In genomic region chr7:55348502-55348901, GRCh38 we compare ENCODE assay signal across 15 cellular contexts. TPM values are rescaled to one million over a fixed set of nuclear protein-coding genes. Genes with fewer than 3 reads are reported as not detected.
DNase-seq lines count a peak whose midpoint lies in the region; ATAC-seq, FAIRE-seq and TF ChIP-seq lines count a peak whose summit lies in the region.
"Had no signal": no experiment of that assay in that cellular context is flagged by ENCODE, and none has a peak within 500 bp of the region (broad histone marks: within the 10 kb centered on the region; RNA-seq: fewer than 3 reads in every experiment).

No MANE protein-coding gene starts in this region.

- peak; percentile 80 for FAIRE-seq in RCC 7860 (lab: Jason Lieb, UNC)

- H3K27me3 Mint-ChIP-seq in activated naive CD4-positive, alpha-beta T cell treated with anti-CD3 and anti-CD28 coated beads for 36 hours (ENCODE audit: low read depth), result peaks cover 20% of the 10 kb centered on the region

- H3K4me1 Mint-ChIP-seq in activated naive CD4-positive, alpha-beta T cell treated with anti-CD3 and anti-CD28 coated beads for 36 hours (ENCODE audit: low read depth), result no peaks in the 10 kb centered on the region

- peak; percentile 60 to 91 for ATAC-seq in activated naive CD4-positive, alpha-beta T cell treated with anti-CD3 and anti-CD28 coated beads, Interleukin-2, amount 50 U/mL, for 72 hours

- no peaks in the 10 kb centered on the region for H3K36me3 Mint-ChIP-seq in activated naive CD4-positive, alpha-beta T cell treated with anti-CD3 and anti-CD28 coated beads, Interleukin-2, amount 50 U/mL, for 72 hours
- H3K36me3 Mint-ChIP-seq in activated naive CD4-positive, alpha-beta T cell treated with anti-CD3 and anti-CD28 coated beads for 36 hours (ENCODE audit: low read depth), result no peaks in the 10 kb centered on the region
- H3K36me3 Mint-ChIP-seq: activated naive CD8-positive, alpha-beta T cell had no signal

- CTCF ChIA-PET in activated naive CD4-positive, alpha-beta T cell treated with anti-CD3 and anti-CD28 coated beads for 36 hours (lab: Charles Lee), result no interaction called here

- H3K4me3 ChIP-seq in left ventricle myocardium inferior, result no peak overlapping the region
- H3K4me3 ChIP-seq: esophagus squamous epithelium, ovary, thyroid gland had no signal

- H3K4me1 ChIP-seq in left ventricle myocardium inferior, result no peaks in the 10 kb centered on the region
- H3K4me1 ChIP-seq: esophagus squamous epithelium, thyroid gland had no signal

- no peak overlapping the region for H3K27ac ChIP-seq in left ventricle myocardium inferior (replicated peaks)
- H3K27ac ChIP-seq: esophagus squamous epithelium, ovary, thyroid gland had no signal

- intact Hi-C loops in activated naive CD4-positive, alpha-beta T cell treated with anti-CD3 and anti-CD28 coated beads for 36 hours (cut with micrococcal nuclease), result no loop called here
- intact Hi-C loops in left ventricle myocardium inferior (cut with micrococcal nuclease), result no loop called here

- peaks cover 32% of the 10 kb centered on the region for H3K27me3 ChIP-seq in left ventricle myocardium inferior (ENCODE audit: low read depth)
- H3K27me3 ChIP-seq: ovary, thyroid gland had no signal

- H3K27ac Mint-ChIP-seq in activated naive CD4-positive, alpha-beta T cell treated with anti-CD3 and anti-CD28 coated beads, Interleukin-2, amount 50 U/mL, for 72 hours, result peak overlapping the region in 1 of 2 donors; percentile 44
- H3K27ac Mint-ChIP-seq in activated naive CD4-positive, alpha-beta T cell treated with anti-CD3 and anti-CD28 coated beads for 36 hours, result no peak overlapping the region
- H3K27ac Mint-ChIP-seq: activated naive CD8-positive, alpha-beta T cell had no signal

- TF ChIP-seq CTCF in left ventricle myocardium inferior (IDR thresholded peaks at IDR 0.05; ENCODE audit: borderline replicate concordance), result no peak

- H3K9me3 Mint-ChIP-seq in activated naive CD4-positive, alpha-beta T cell treated with anti-CD3 and anti-CD28 coated beads, Interleukin-2, amount 50 U/mL, for 72 hours, result no peaks in the 10 kb centered on the region
- no peaks in the 10 kb centered on the region for H3K9me3 Mint-ChIP-seq in activated naive CD4-positive, alpha-beta T cell treated with anti-CD3 and anti-CD28 coated beads for 36 hours

- DNase-seq in activated naive CD4-positive, alpha-beta T cell treated with anti-CD3 and anti-CD28 coated beads, Interleukin-2, amount 50 U/mL, for 72 hours (ENCODE audit: low spot score in 2 of 2), result no peak
- no peak for DNase-seq in activated naive CD4-positive, alpha-beta T cell treated with anti-CD3 and anti-CD28 coated beads for 36 hours
- peak; percentile 53 for DNase-seq in RCC 7860 (ENCODE audit: low spot score)
- peak; percentile 56 for DNase-seq in dermis blood vessel endothelial cell
- DNase-seq in stromal cell of bone marrow (ENCODE audit: low read depth), result peak; percentile 48
- DNase-seq in NCI-H1417 (lab: John Stamatoyannopoulos, UW), result no peak
- DNase-seq in left ventricle myocardium inferior, result no peak
- DNase-seq in NCI-H2081 treated with DMSO at 0.1 percent for 48 hours (lab: John Stamatoyannopoulos, UW), result no peak
- DNase-seq: activated CD4-positive, alpha-beta T cell treated with anti-CD3 and anti-CD28 coated beads for 4 hours; AML-193; esophagus squamous epithelium; ovary; stimulated activated CD4-positive, alpha-beta T cell treated with anti-CD3 and anti-CD28 coated beads, Interleukin-4, amount 100 ng/mL, for 4 hours; thyroid gland had no signal

- no peaks in the 10 kb centered on the region for H3K36me3 ChIP-seq in left ventricle myocardium inferior
- H3K36me3 ChIP-seq: esophagus squamous epithelium, ovary, thyroid gland had no signal

- no peaks in the 10 kb centered on the region for H3K9me3 ChIP-seq in left ventricle myocardium inferior (replicated peaks)
- H3K9me3 ChIP-seq: ovary, thyroid gland had no signal

- no peak overlapping the region for H3K4me3 Mint-ChIP-seq in activated naive CD4-positive, alpha-beta T cell treated with anti-CD3 and anti-CD28 coated beads for 36 hours
- H3K4me3 Mint-ChIP-seq: activated naive CD8-positive, alpha-beta T cell had no signal

RNA-seq across cellular contexts. Expression of gene LANCL2, which starts 16.6 kb away (rescaled TPM):
- 10 to 100 TPM in 1 of 2 donors, 1 to 10 TPM in 1; 5.4 to 11.7 TPM for total RNA-seq in activated naive CD4-positive, alpha-beta T cell treated with anti-CD3 and anti-CD28 coated beads, Interleukin-2, amount 50 U/mL, for 72 hours
- total RNA-seq in activated naive CD4-positive, alpha-beta T cell treated with anti-CD3 and anti-CD28 coated beads for 36 hours, result 10 to 100 TPM; 10.6 to 11.1 TPM
- total RNA-seq in dermis blood vessel endothelial cell, result 14.0 and 26.3 TPM in 2 replicates
- total RNA-seq in left ventricle myocardium inferior, result 7.9 TPM

Comparison
In these comparisons a context has a peak if more than half of its experiments do, and no peak if none do; other contexts are left out.
1. DNase-seq: peak in RCC 7860 (single experiment), dermis blood vessel endothelial cell (single experiment) and stromal cell of bone marrow (single experiment); none in activated naive CD4-positive, alpha-beta T cell treated with anti-CD3 and anti-CD28 coated beads, Interleukin-2, amount 50 U/mL, for 72 hours (0 of 2), activated naive CD4-positive, alpha-beta T cell treated with anti-CD3 and anti-CD28 coated beads for 36 hours (single experiment), NCI-H1417 (0 of 3), left ventricle myocardium inferior (single experiment) and NCI-H2081 treated with DMSO at 0.1 percent for 48 hours (single experiment).